ENCODE assay signal across 2 cellular contexts in genomic region chr11:49169579-49169978, GRCh38.
TF ChIP-seq lines count a peak whose summit lies in the region.

No MANE protein-coding gene starts in this region.

TF ChIP-seq in A549, 52 proteins besides CTCF, POLR2A, EP300 and RAD21:
- TF ChIP-seq SMC3 (IDR thresholded peaks at IDR 0.05), result peak; percentile 32; the same call in 1 of the 3 replicates

TF ChIP-seq in HepG2, 621 proteins besides CTCF, POLR2A, EP300 and RAD21:
- peak; percentile 50 for TF ChIP-seq STAG1 (CRISPR knock-in tag; IDR thresholded peaks at IDR 0.05)
